ENCODE assay signal across 8 cellular contexts in the genomic region with DNA sequence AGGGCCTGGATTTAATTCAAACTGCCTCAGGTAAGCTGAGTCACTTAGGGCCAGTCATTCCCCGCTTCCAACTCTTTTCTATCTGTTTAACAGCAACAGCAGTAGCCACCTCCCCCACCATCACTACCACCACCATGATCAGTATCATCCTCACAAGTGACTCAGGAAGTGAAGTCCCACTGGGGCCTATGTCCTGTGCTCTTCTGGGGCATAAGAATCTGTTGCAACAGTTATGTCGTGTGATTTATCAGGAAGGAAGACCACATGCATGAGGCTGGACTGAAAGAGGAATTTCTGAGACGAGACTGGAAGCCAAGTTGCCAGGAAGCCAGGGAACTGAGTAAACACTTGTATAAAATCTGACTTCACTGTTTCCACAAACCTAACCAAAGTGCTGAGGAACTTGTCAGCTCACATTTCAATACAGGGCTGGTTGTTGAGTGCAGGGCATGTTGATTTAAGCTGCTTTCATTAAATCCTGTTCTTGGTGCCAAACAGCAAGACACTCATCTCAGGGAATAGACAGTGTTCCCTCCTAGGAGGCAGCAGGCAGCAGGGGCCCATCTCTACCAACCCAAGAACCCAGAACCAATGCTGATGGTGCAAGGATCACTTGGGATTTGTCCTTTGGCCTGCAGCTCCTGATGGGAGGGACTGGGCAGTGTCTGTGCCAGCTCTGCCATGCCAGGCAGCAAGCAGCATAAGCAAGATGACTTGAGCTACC.
DNase-seq lines count a peak whose midpoint lies in the region; ATAC-seq and TF ChIP-seq lines count a peak whose summit lies in the region.

No MANE protein-coding gene starts in this region.

- DNase-seq in DMS79 treated with DMSO at 0.1 percent for 48 hours (lab: John Stamatoyannopoulos, UW) (peak; percentile 68), Panc1 (ENCODE audit: low read depth, low spot score) (peak; percentile 64), fibroblast of pulmonary artery (ENCODE audit: low read depth) (peak; percentile 91), prostate gland (ENCODE audit: low spot score) (peak; percentile 87), iPS-NIHi11 (ENCODE audit: low spot score) (no peak)
- DNase-seq in activated naive CD4-positive, alpha-beta T cell treated with Interleukin-2 at 50 U/mL for 16 hours = no peak

- H3K9me3 ChIP-seq in Panc1 (ENCODE audit: control insufficient read depth, insufficient read depth, low read depth, low read length) (no peaks in the 10 kb centered on the region), prostate gland (no peaks in the 10 kb centered on the region)

- H3K4me1 ChIP-seq in Panc1 (ENCODE audit: control insufficient read depth, insufficient read depth, low read length) (peaks cover 2% of the 10 kb centered on the region; the same call in 1 of the 2 replicates), prostate gland (replicated peaks) (peaks cover 11% of the 10 kb centered on the region)

- 0% methylated on average over 3 of the region's 3 CpGs for WGBS in prostate gland

- no TSS peak for BruUV-seq in Panc1 (replicated peaks; lab: Mats Ljungman, UMichigan)

- H3K4me3 ChIP-seq in Panc1 (ENCODE audit: low read depth in 2 of 2, low read length in 2 of 2) (no peak overlapping the region), fibroblast of pulmonary artery (replicated peaks; ENCODE audit: low read depth, low read length) (no peak overlapping the region), prostate gland (no peak overlapping the region)

- intact Hi-C loops in Panc1 (cut with micrococcal nuclease; ENCODE audit: unreplicated experiment) (no loop called here), prostate gland (cut with DNase I) (no loop called here)

- TF ChIP-seq POLR2A in prostate gland (IDR thresholded peaks at IDR 0.05) = no peak

- H3K36me3 ChIP-seq in Panc1 (ENCODE audit: control insufficient read depth, insufficient read depth, low read length) = no peaks in the 10 kb centered on the region
- no peaks in the 10 kb centered on the region for H3K36me3 ChIP-seq in prostate gland

- TF ChIP-seq CTCF in Panc1 (IDR thresholded peaks at IDR 0.05) (no peak), fibroblast of pulmonary artery (IDR thresholded peaks at IDR 0.05; ENCODE audit: low read length, missing control alignments) (no peak), prostate gland (IDR thresholded peaks at IDR 0.05) (no peak)

- ATAC-seq in Panc1 (peak; percentile 63), HG02678 (IDR thresholded peaks at IDR 0.05; ENCODE audit: unreplicated experiment) (no peak), HG02970 (IDR thresholded peaks at IDR 0.05; ENCODE audit: low FRiP score, unreplicated experiment) (no peak)

- H3K27ac ChIP-seq in Panc1 (ENCODE audit: low read length) (peak overlapping the region; percentile 40), prostate gland (peak overlapping the region; percentile 37 to 66)

- CTCF ChIA-PET in Panc1 (lab: Charles Lee) = no interaction called here

- POLR2A ChIA-PET in Panc1 (lab: Charles Lee) = no interaction called here

- in situ Hi-C loops in Panc1 (cut with HindIII; ENCODE audit: low pct_unique_long_range_greater_than_20kb, low sequenced_read_pairs) = no loop called here

- H3K27me3 ChIP-seq in Panc1 (ENCODE audit: control insufficient read depth, insufficient read depth, low read length) (no peaks in the 10 kb centered on the region), prostate gland (replicated peaks; ENCODE audit: insufficient read depth) (no peaks in the 10 kb centered on the region)

Comparison
In these comparisons a context has a peak if more than half of its experiments do, and no peak if none do; other contexts are left out.
1. DNase-seq: peak in DMS79 treated with DMSO at 0.1 percent for 48 hours (single experiment), Panc1 (single experiment), fibroblast of pulmonary artery (single experiment) and prostate gland (single experiment); none in activated naive CD4-positive, alpha-beta T cell treated with Interleukin-2 at 50 U/mL for 16 hours (single experiment) and iPS-NIHi11 (single experiment).